Comparison of ENCODE assay signal across 1 cellular context in genomic region chr9:97744710-97745708, GRCh38.
TF ChIP-seq lines count a peak whose summit lies in the region.

No MANE protein-coding gene starts in this region.

TF ChIP-seq in K562, 482 proteins besides CTCF, POLR2A, EP300 and RAD21 (continued from another document):
- peak; percentile 93 for TF ChIP-seq REST (CRISPR knock-in tag; IDR thresholded peaks at IDR 0.05; ENCODE audit: low read depth)
